Comparison of ENCODE assay signal across 8 cellular contexts in the genomic region with DNA sequence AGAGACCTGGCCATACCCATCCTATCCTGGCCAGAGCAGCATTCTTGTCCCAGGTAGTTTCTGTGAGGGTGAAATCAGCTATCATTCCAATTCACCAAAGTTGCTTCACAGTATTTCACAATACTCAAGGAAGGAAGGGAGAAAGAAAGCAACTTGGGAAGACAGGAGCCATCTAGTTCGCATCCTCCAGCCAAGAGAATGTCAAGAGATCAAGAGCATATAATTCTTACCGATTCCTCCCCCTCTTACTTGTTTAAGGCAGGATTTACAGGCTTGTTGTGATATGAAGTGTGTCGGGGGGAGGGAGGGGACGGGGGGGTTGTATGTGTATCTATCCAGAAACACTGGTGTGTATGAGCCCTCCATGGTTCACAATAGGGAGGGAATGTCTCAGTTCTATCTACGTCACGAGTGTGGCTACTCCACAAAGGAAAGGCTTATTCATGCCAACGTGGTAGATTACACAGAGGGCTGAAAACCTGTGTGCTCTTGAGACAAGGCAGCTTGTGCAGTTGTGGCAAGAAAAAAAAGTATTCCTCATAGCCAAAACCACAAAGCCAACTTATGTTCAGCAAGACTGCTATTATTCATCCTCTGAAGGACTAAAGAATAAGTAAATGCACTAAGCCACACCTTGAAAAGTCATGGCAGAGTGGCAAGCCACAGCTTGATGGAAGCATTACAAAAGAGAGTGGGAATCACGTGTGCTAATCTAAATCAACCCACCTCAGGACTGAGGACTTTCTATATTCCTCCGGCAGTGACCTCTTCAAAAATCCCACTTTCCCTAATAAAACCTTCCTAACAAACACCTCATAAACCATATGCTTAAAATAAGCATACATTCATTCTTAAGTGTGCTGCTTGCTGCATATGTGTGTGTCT. TPM values are rescaled to one million over a fixed set of nuclear protein-coding genes. Genes with fewer than 3 reads are reported as not detected.
A peak's percentile ranks its signal among the peaks of the same experiment; 100 is the strongest.
DNase-seq lines count a peak whose midpoint lies in the region; ATAC-seq and TF ChIP-seq lines count a peak whose summit lies in the region.

No MANE protein-coding gene starts in this region.

- peaks cover 64 to 89% of the 10 kb centered on the region in 2 donors for H3K4me1 ChIP-seq in thoracic aorta (ENCODE audit: control insufficient read depth in 1 of 2, low read depth in 2 of 2)

- H3K27ac ChIP-seq in thoracic aorta: peak overlapping the region; percentile 47 to 62

- no peak for TF ChIP-seq CTCF in thoracic aorta (IDR thresholded peaks at IDR 0.05)

- H3K36me3 ChIP-seq in thoracic aorta (no peaks in the 10 kb centered on the region), H7 (replicated peaks; ENCODE audit: control insufficient read depth, insufficient read depth, low read length) (peaks cover 3% of the 10 kb centered on the region; the same call in 1 of the 2 replicates)

- peak; percentile 36 for DNase-seq in activated T-cell treated with anti-CD3 and anti-CD28 coated beads for 24 hours (ENCODE audit: low read depth)
- DNase-seq in activated T-cell treated with anti-CD3 and anti-CD28 coated beads for 4 hours: no peak
- peak; percentile 62 for DNase-seq in activated CD8-positive, alpha-beta memory T cell treated with anti-CD3 and anti-CD28 coated beads, Interleukin-2, amount 50 U/mL, for 48 hours
- DNase-seq in iris pigment epithelial cell (ENCODE audit: low read depth): peak; percentile 99
- DNase-seq in thoracic aorta (ENCODE audit: low spot score): no peak
- no peak for DNase-seq in H7

- ATAC-seq in thoracic aorta (ENCODE audit: insufficient number of reproducible peaks, low FRiP score, low read depth) (peak; percentile 13), HG03039 (IDR thresholded peaks at IDR 0.05; ENCODE audit: unreplicated experiment) (no peak), GM21381 (IDR thresholded peaks at IDR 0.05; ENCODE audit: unreplicated experiment) (no peak)

- H3K9me3 ChIP-seq in thoracic aorta: no peaks in the 10 kb centered on the region

- H3K27me3 ChIP-seq in thoracic aorta (replicated peaks; ENCODE audit: insufficient read depth) (no peaks in the 10 kb centered on the region), H7 (ENCODE audit: control insufficient read depth, insufficient read depth, low read length) (no peaks in the 10 kb centered on the region)

- no peak overlapping the region for H3K4me3 ChIP-seq in thoracic aorta
- H3K4me3 ChIP-seq in H7 (ENCODE audit: insufficient read depth, low read depth, low read length): no peak overlapping the region

RNA-seq across cellular contexts. Expression of a gene that starts 35.0 kb away (rescaled TPM):
- total RNA-seq in thoracic aorta: 100 to 1,000 TPM; 157 to 208 TPM
- total RNA-seq in H7 (2014; rRNA removed; shearing (Covaris generic)): 52.2 and 55.5 TPM in 2 replicates

Comparison
In these comparisons a context has a peak if more than half of its experiments do, and no peak if none do; other contexts are left out.
1. DNase-seq: peak in activated T-cell treated with anti-CD3 and anti-CD28 coated beads for 24 hours (single experiment), activated CD8-positive, alpha-beta memory T cell treated with anti-CD3 and anti-CD28 coated beads, Interleukin-2, amount 50 U/mL, for 48 hours (single experiment) and iris pigment epithelial cell (single experiment); none in activated T-cell treated with anti-CD3 and anti-CD28 coated beads for 4 hours (single experiment), thoracic aorta (single experiment) and H7 (single experiment).